Comparison of ENCODE assay signal across 1 cellular context in the genomic region with DNA sequence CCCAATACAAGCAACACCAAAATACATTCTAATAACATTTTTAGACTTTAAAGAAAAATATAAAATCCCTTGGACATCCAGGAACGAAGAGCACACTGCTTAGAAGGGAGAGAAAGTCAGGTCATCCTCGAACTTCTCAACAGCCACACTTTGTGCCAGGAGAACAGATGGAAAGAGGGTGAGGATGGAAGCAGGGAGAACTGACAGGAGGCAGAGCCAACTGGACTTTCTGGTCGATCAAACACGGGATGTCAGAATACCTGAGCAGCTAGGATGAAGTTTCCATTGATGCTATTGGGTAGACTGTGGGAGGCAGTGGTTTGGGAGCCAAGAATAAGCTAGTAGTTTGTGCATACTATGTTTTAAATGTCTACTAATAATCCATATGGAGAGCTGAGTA.
TF ChIP-seq lines count a peak whose summit lies in the region.

No MANE protein-coding gene starts in this region.

TF ChIP-seq in IMR-90, 13 proteins besides CTCF, POLR2A, EP300 and RAD21 (continued from another document):
- TF ChIP-seq ELK1 (IDR thresholded peaks at IDR 0.05; ENCODE audit: borderline replicate concordance, low read depth, low read length) = no peak
- TF ChIP-seq MAZ (IDR thresholded peaks at IDR 0.05; ENCODE audit: borderline replicate concordance, low read depth, low read length) = no peak
- no peak for TF ChIP-seq MAFK (IDR thresholded peaks at IDR 0.05; ENCODE audit: low read depth, low read length)
